In genomic region chr19:37172368-37173366, GRCh38 we compare ENCODE assay signal across 8 cellular contexts. TPM values are rescaled to one million over a fixed set of nuclear protein-coding genes. Genes with fewer than 3 reads are reported as not detected.
DNase-seq lines count a peak whose midpoint lies in the region; ATAC-seq and TF ChIP-seq lines count a peak whose summit lies in the region.

Gene ZNF585A, minus strand, starts transcription at chr19:37172695. Its CDS starts 2,785 bp downstream, at chr19:37169910.

- peak in 1 of 3 experiments; percentile 35 for TF ChIP-seq CTCF in ascending aorta (IDR thresholded peaks at IDR 0.05)
- TF ChIP-seq CTCF in prostate gland (IDR thresholded peaks at IDR 0.05) = peak in 3 of 4 experiments; percentile 27 to 45 (median 36)

- H3K27me3 ChIP-seq in ascending aorta = no peaks in the 10 kb centered on the region
- no peaks in the 10 kb centered on the region for H3K27me3 ChIP-seq in right cardiac atrium (ENCODE audit: control insufficient read depth, insufficient read depth)
- H3K27me3 ChIP-seq in prostate gland (replicated peaks; ENCODE audit: insufficient read depth) = no peaks in the 10 kb centered on the region

- 5% methylated on average over 30 of the region's 30 CpGs for WGBS in right cardiac atrium
- 4% methylated on average over 30 of the region's 30 CpGs for WGBS in prostate gland
- 5% methylated on average over 30 of the region's 30 CpGs for WGBS in urinary bladder

- H3K27ac ChIP-seq in ascending aorta (peak within 1 kb of the TSS; percentile 62 to 68), right cardiac atrium (ENCODE audit: low read length) (peak within 1 kb of the TSS; percentile 87), prostate gland (peak within 1 kb of the TSS; percentile 55 to 78), urinary bladder (ENCODE audit: low read depth) (peak within 1 kb of the TSS; percentile 67)

- DNase-seq in NCI-H146 (lab: John Stamatoyannopoulos, UW) (peak; percentile 97), T-helper 2 cell (peak; percentile 63 to 98 (median 84)), ascending aorta (ENCODE audit: low spot score in 2 of 2) (peak; percentile 85 to 97), right cardiac atrium (peak; percentile 93 to 97 (median 95)), prostate gland (ENCODE audit: low spot score) (peak; percentile 95)

- intact Hi-C loops in ascending aorta (cut with DNase I) (loop anchor here (1.0 to 10.0 kb wide), 5 partner anchors 38 to 648 kb away; partner anchors contain the start of genes ZNF260, ZNF420, ZNF570 and ZNF585B), right cardiac atrium (cut with DNase I) (no loop called here), prostate gland (cut with DNase I) (loop anchor here (5.0 kb wide), 1 partner anchor 40 kb away; the partner anchor contains the start of gene ZNF585B)

- H3K4me1 ChIP-seq in ascending aorta = no peaks in the 10 kb centered on the region
- H3K4me1 ChIP-seq in right cardiac atrium (ENCODE audit: control insufficient read depth, insufficient read depth, low read length) = no peaks in the 10 kb centered on the region
- H3K4me1 ChIP-seq in prostate gland (replicated peaks) = no peaks in the 10 kb centered on the region
- H3K4me1 ChIP-seq in urinary bladder (ENCODE audit: insufficient read depth) = no peaks in the 10 kb centered on the region

- H3K36me3 ChIP-seq in ascending aorta (peaks cover 23 to 26% of the 10 kb centered on the region in 2 donors), prostate gland (peaks cover 0 to 7% of the 10 kb centered on the region in 2 donors), urinary bladder (ENCODE audit: insufficient read depth) (peaks cover 5% of the 10 kb centered on the region)

- ATAC-seq in HG02852 (IDR thresholded peaks at IDR 0.05; ENCODE audit: unreplicated experiment) (peak; percentile 97), right cardiac atrium (peak; percentile 100)

- TF ChIP-seq POLR2A in GM15510 (IDR thresholded peaks at IDR 0.05; ENCODE audit: borderline replicate concordance, extremely low read depth, insufficient read length) (peak; percentile 39), prostate gland (IDR thresholded peaks at IDR 0.05) (no peak)

- H3K9me3 ChIP-seq in ascending aorta (peaks cover 11 to 40% of the 10 kb centered on the region in 2 donors), right cardiac atrium (ENCODE audit: control insufficient read depth, low read length) (no peaks in the 10 kb centered on the region), prostate gland (no peaks in the 10 kb centered on the region)

- H3K4me3 ChIP-seq in ascending aorta (peak within 1 kb of the TSS; percentile 59 to 65), right cardiac atrium (ENCODE audit: low read length) (peak within 1 kb of the TSS; percentile 100), prostate gland (peak within 1 kb of the TSS; percentile 51 to 61), urinary bladder (ENCODE audit: low read depth, low read length) (peak within 1 kb of the TSS; percentile 73)

RNA-seq across cellular contexts. Expression of gene ZNF585A, which starts in this region (rescaled TPM):
- total RNA-seq in ascending aorta (8.4 TPM), right cardiac atrium (10 to 100 TPM; 11.0 to 13.3 (median 12.6) TPM), prostate gland (1 to 10 TPM; 5.0 to 8.7 TPM), urinary bladder (17.3 TPM)
- polyA plus RNA-seq in right cardiac atrium (18.1 TPM), urinary bladder (11.5 TPM)

Comparison
In these comparisons a context has a peak if more than half of its experiments do, and no peak if none do; other contexts are left out.
1. Peak in every context shown above with its lines: DNase-seq, ATAC-seq, H3K4me3 ChIP-seq and H3K27ac ChIP-seq.
2. intact Hi-C loops: an anchor here in ascending aorta (1.0 to 10.0 kb wide) and prostate gland (5.0 kb wide); none called in right cardiac atrium.